In the genomic region with DNA sequence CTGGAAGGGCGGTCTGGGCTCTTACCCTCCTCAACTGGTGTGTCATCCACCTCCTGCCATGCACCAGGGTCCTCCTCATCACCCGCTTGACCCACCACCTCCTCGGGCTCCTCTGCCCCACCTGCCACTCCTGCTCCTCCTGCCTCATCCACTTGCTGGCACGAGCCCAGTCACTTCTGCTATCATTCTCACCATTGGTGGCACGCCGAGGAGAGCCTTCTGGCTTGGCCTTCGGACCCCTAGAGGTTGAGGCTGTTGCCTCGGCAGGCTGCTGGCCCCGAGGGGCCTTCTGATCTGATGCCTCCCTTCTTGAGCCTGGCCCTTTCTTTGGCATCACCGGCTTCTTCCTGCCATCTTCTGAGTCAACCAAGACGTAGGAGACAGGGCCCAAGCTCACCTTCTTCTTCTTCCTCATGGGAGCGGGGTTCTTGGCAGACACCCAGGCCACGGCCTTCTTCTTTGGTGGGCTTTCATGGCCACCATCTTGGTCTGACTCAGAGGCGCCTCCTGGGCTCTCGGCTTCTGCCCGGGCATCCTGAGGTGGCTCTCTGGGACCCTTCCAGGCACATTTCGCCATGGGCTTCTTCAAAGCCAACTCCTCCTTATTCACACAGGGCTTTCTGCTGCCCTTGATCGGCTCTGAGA, we compare ENCODE assay signal across 19 cellular contexts. TPM values are rescaled to one million over a fixed set of nuclear protein-coding genes. Genes with fewer than 3 reads are reported as not detected.
A peak's percentile ranks its signal among the peaks of the same experiment; 100 is the strongest.
DNase-seq lines count a peak whose midpoint lies in the region; TF ChIP-seq lines count a peak whose summit lies in the region.
"Had no signal": no experiment of that assay in that cellular context is flagged by ENCODE, and none has a peak within 500 bp of the region (broad histone marks: within the 10 kb centered on the region; RNA-seq: fewer than 3 reads in every experiment).

No MANE protein-coding gene starts in this region.

- DNase-seq in Karpas-422 (peak; percentile 17), caudate nucleus (lab: John Stamatoyannopoulos, UW) (no peak), nephron progenitor cell (no peak), tibial artery (peak in 1 of 2 donors; percentile 64), SW 1271 (lab: John Stamatoyannopoulos, UW) (no peak), NCI-H2227 treated with DMSO at 0.1 percent for 48 hours (lab: John Stamatoyannopoulos, UW) (no peak), SJCRH30 (no peak)
- DNase-seq: DMS79, KG1, NCI-H1417, NCI-H187, NCI-H2107, NCI-H510A treated with DMSO at 0.1 percent for 48 hours, NCI-H82, OCI-M1, SHP77 treated with DMSO at 0.1 percent for 48 hours had no signal

- no peak overlapping the region for H3K9ac ChIP-seq in Karpas-422 (ENCODE audit: low read length)

- H4K20me1 ChIP-seq in Karpas-422 (ENCODE audit: insufficient read depth, low read depth, low read length) = no peaks in the 10 kb centered on the region

- H3K36me3 Mint-ChIP-seq in nephron progenitor cell (ENCODE audit: low read depth) = peaks cover 58% of the 10 kb centered on the region

- no peak overlapping the region for H3K27ac Mint-ChIP-seq in nephron progenitor cell

- H3K4me1 ChIP-seq in Karpas-422 (ENCODE audit: low read length) = peaks cover 10% of the 10 kb centered on the region
- H3K4me1 ChIP-seq in tibial artery = peaks cover 0 to 58% (median 32%) of the 10 kb centered on the region in 4 donors
- H3K4me1 ChIP-seq in SJCRH30 = peaks cover 6% of the 10 kb centered on the region

- intact Hi-C loops in tibial artery (cut with DNase I; ENCODE audit: low total_unique reads) = no loop called here

- no peaks in the 10 kb centered on the region for H3K9me3 Mint-ChIP-seq in nephron progenitor cell

- H3K27ac ChIP-seq in Karpas-422 (ENCODE audit: low read length) (no peak overlapping the region), caudate nucleus (ENCODE audit: low read depth, low read length) (peak overlapping the region; percentile 30), tibial artery (peak overlapping the region; percentile 87 to 91), SJCRH30 (no peak overlapping the region)
- H3K27ac ChIP-seq: C4-2B had no signal

- H3K27me3 ChIP-seq in Karpas-422 (ENCODE audit: low read length) (no peaks in the 10 kb centered on the region), tibial artery (no peaks in the 10 kb centered on the region), SJCRH30 (no peaks in the 10 kb centered on the region)

- H3K79me2 ChIP-seq in Karpas-422 (ENCODE audit: low read length) = no peaks in the 10 kb centered on the region

- H3K9me3 ChIP-seq in Karpas-422 (ENCODE audit: low read length) (no peaks in the 10 kb centered on the region), tibial artery (no peaks in the 10 kb centered on the region), SJCRH30 (replicated peaks) (no peaks in the 10 kb centered on the region)

- H3K4me3 ChIP-seq in Karpas-422 (ENCODE audit: low read length) = no peak overlapping the region
- H3K4me3 ChIP-seq in tibial artery = no peak overlapping the region
- H3K4me3 ChIP-seq in SJCRH30 = no peak overlapping the region

- no peak overlapping the region for H3K4me2 ChIP-seq in Karpas-422 (ENCODE audit: low read depth, low read length, poor library complexity, severe bottlenecking)

- peaks cover 24% of the 10 kb centered on the region for H3K27me3 Mint-ChIP-seq in nephron progenitor cell (ENCODE audit: low read depth, poor library complexity)

- TF ChIP-seq CTCF in nephron progenitor cell (IDR thresholded peaks at IDR 0.05) (no peak), tibial artery (IDR thresholded peaks at IDR 0.05) (no peak)

- peaks cover 75% of the 10 kb centered on the region for H3K4me1 Mint-ChIP-seq in nephron progenitor cell

- H3K36me3 ChIP-seq in Karpas-422 (ENCODE audit: insufficient read depth, low read length) (no peaks in the 10 kb centered on the region), tibial artery (no peaks in the 10 kb centered on the region), SJCRH30 (peaks cover 12% of the 10 kb centered on the region; the same call in 1 of the 2 replicates)

- H2AFZ ChIP-seq in Karpas-422 (ENCODE audit: low read length) = no peak overlapping the region

- H3K9me2 ChIP-seq in Karpas-422 (replicated peaks; ENCODE audit: insufficient read depth, low read length) = no peaks in the 10 kb centered on the region

- H3K4me3 Mint-ChIP-seq in nephron progenitor cell = peak overlapping the region; percentile 32

RNA-seq across cellular contexts. Expression of a gene that starts 1.7 kb away (rescaled TPM):
- not detected in 2 replicates for total RNA-seq in Karpas-422 (2014; rRNA removed; shearing (Covaris generic); ENCODE audit: low replicate concordance)
- 40.1 and 41.8 TPM in 2 replicates for total RNA-seq in SJCRH30 (2014; rRNA removed; shearing (Covaris generic))
- total RNA-seq: HT-29, RPMI7951 had no signal

RNA-seq across cellular contexts. Expression of a gene that starts 26.0 kb away (rescaled TPM):
- total RNA-seq in Karpas-422 (2014; rRNA removed; shearing (Covaris generic); ENCODE audit: low replicate concordance) = not detected in 2 replicates
- 0.04 TPM in 1 of 2 replicates, not detected in the other for total RNA-seq in SJCRH30 (2014; rRNA removed; shearing (Covaris generic))
- total RNA-seq: HT-29, RPMI7951 had no signal

RNA-seq across cellular contexts. Expression of a gene that starts 40.9 kb away (rescaled TPM):
- not detected in 2 replicates for total RNA-seq in Karpas-422 (2014; rRNA removed; shearing (Covaris generic); ENCODE audit: low replicate concordance)
- total RNA-seq in SJCRH30 (2014; rRNA removed; shearing (Covaris generic)) = 0.02 TPM in 1 of 2 replicates, not detected in the other
- total RNA-seq: HT-29, RPMI7951 had no signal

RNA-seq across cellular contexts. Expression of a gene that starts 56.3 kb away (rescaled TPM):
- not detected in 2 replicates for total RNA-seq in Karpas-422 (2014; rRNA removed; shearing (Covaris generic); ENCODE audit: low replicate concordance)
- total RNA-seq in SJCRH30 (2014; rRNA removed; shearing (Covaris generic)) = 39.7 and 41.8 TPM in 2 replicates
- total RNA-seq: HT-29 had no signal

Comparison
In these comparisons a context has a peak if more than half of its experiments do, and no peak if none do; other contexts are left out.
1. H3K27ac ChIP-seq: peak in caudate nucleus (single experiment) and tibial artery (2 of 2); none in Karpas-422 (single experiment) and SJCRH30 (single experiment).
2. RNA of a gene that starts 1.7 kb away (total RNA-seq): 40.1 to 41.8 TPM in SJCRH30; not detected in Karpas-422; every median in the first group is over 10 times any median in the second.